Comparison of ENCODE assay signal across 11 cellular contexts in genomic region chr5:80871541-80871961, GRCh38.
DNase-seq lines count a peak whose midpoint lies in the region; ATAC-seq, FAIRE-seq and TF ChIP-seq lines count a peak whose summit lies in the region.
"Had no signal": no experiment of that assay in that cellular context is flagged by ENCODE, and none has a peak within 500 bp of the region (broad histone marks: within the 10 kb centered on the region; RNA-seq: fewer than 3 reads in every experiment).

No MANE protein-coding gene starts in this region.

- H3K4me3 ChIP-seq in K562 = no peak overlapping the region
- no peak overlapping the region for H3K4me3 ChIP-seq in retinal pigment epithelial cell (ENCODE audit: low read length)
- H3K4me3 ChIP-seq: esophagus squamous epithelium had no signal

- no peaks in the 10 kb centered on the region for H3K27me3 ChIP-seq in K562 (ENCODE audit: control insufficient read depth in 2 of 2, insufficient read depth in 2 of 2, low read length in 2 of 2)
- H3K27me3 ChIP-seq: esophagus squamous epithelium had no signal

- no peak overlapping the region for H3K9ac ChIP-seq in K562 (ENCODE audit: insufficient read depth in 1 of 2, low read depth in 2 of 2, low read length in 2 of 2)

- POLR2A ChIA-PET in K562 (lab: Yijun Ruan, JAX) = interaction anchor here (0.9 to 1.2 kb wide), 2 partner anchors 10 to 17 kb away, joined by 3 read pairs; no protein-coding TSS in a partner anchor

- intact Hi-C loops in K562 (cut with micrococcal nuclease) = no loop called here

- H3K4me2 ChIP-seq in K562 (ENCODE audit: insufficient read depth, low read length) = no peak overlapping the region

- no peaks in the 10 kb centered on the region for H3K9me3 ChIP-seq in K562 (replicated peaks; ENCODE audit: control insufficient read depth, insufficient read depth, low read depth, low read length)
- H3K9me3 ChIP-seq: esophagus squamous epithelium had no signal

- FAIRE-seq in K562 (lab: Jason Lieb, UNC) = peak; percentile 46

- DNase-seq in ELR (ENCODE audit: low read depth) = peak; percentile 86
- DNase-seq in NCI-H460 (ENCODE audit: extremely low read depth, low read depth) = peak; percentile 34
- DNase-seq in K562 (ENCODE audit: extremely low read depth in 1 of 4, low spot score in 3 of 4) = peak in 2 of 4 experiments; percentile 11 to 19
- peak; percentile 10 for DNase-seq in retinal pigment epithelial cell (ENCODE audit: low read depth)
- DNase-seq in NK-92 treated with Interleukin-12 subunit alpha and Interleukin-12 subunit beta, amount 100 ng/mL, for 24 hours (lab: John Stamatoyannopoulos, UW) = no peak
- no peak for DNase-seq in OCI-M1 (lab: John Stamatoyannopoulos, UW)
- no peak for DNase-seq in foreskin melanocyte
- no peak for DNase-seq in cerebellar cortex (ENCODE audit: low spot score)
- DNase-seq: esophagus squamous epithelium, MV-4-11, RPMI8226 had no signal

- in situ Hi-C loops in K562 (cut with MboI) = no loop called here

- no peak overlapping the region for H3K27ac ChIP-seq in K562 (ENCODE audit: extremely low read depth, low read depth, low read length)
- H3K27ac ChIP-seq: esophagus squamous epithelium had no signal

- CTCF ChIA-PET in K562 (lab: Yijun Ruan, JAX; ENCODE audit: low intra/inter-chr PET ratio) = no interaction called here

- no peaks in the 10 kb centered on the region for H3K79me2 ChIP-seq in K562 (ENCODE audit: control insufficient read depth, insufficient read depth, low read length)

- peak; percentile 64 for ATAC-seq in K562

- H3K36me3 ChIP-seq in K562 (ENCODE audit: control insufficient read depth, insufficient read depth, low read length) = peaks cover 18% of the 10 kb centered on the region; the same call in 2 of the 3 replicates

- TF ChIP-seq POLR2A in K562 (conservative IDR thresholded peaks at IDR 0.05) = no peak

- BruUV-seq in K562 (replicated peaks; lab: Mats Ljungman, UMichigan) = no TSS peak

- TF ChIP-seq RAD21 in K562 (CRISPR knock-in tag; conservative IDR thresholded peaks at IDR 0.05 in 1 of 2, IDR thresholded peaks at IDR 0.05 in 1 of 2) = no peak

- H2AFZ ChIP-seq in K562 (ENCODE audit: low read depth, low read length) = no peak overlapping the region

- TF ChIP-seq EP300 in K562 (IDR thresholded peaks at IDR 0.05; ENCODE audit: low read length) = no peak

- WGBS in K562 (ENCODE audit: insufficient coverage, low coverage, missing lambda C conversion rate) = 38% methylated on average over 4 of the region's 4 CpGs

- H4K20me1 ChIP-seq in K562 (replicated peaks; ENCODE audit: control insufficient read depth, insufficient read depth, low read length) = no peaks in the 10 kb centered on the region

- TF ChIP-seq CTCF in K562 (IDR thresholded peaks at IDR 0.05 in 2 of 3, conservative IDR thresholded peaks at IDR 0.05 in 1 of 3; ENCODE audit: insufficient read depth in 2 of 3, low read depth in 1 of 3, low read length in 3 of 3) (no peak), retinal pigment epithelial cell (conservative IDR thresholded peaks at IDR 0.05; ENCODE audit: low read depth, low read length) (no peak)

- no peaks in the 10 kb centered on the region for H3K9me1 ChIP-seq in K562 (ENCODE audit: control insufficient read depth, insufficient read depth, low read length)

- H3K4me1 ChIP-seq in K562 (replicated peaks in 1 of 2; ENCODE audit: control insufficient read depth in 2 of 2, insufficient read depth in 2 of 2, low read length in 2 of 2) = peaks cover 0 to 4% of the 10 kb centered on the region in 2 experiments; a peak in 1 of 5 replicates
- H3K4me1 ChIP-seq: esophagus squamous epithelium had no signal

TF ChIP-seq in K562, 482 proteins besides CTCF, POLR2A, EP300 and RAD21:
- peak; percentile 31 for TF ChIP-seq ZFP36 (IDR thresholded peaks at IDR 0.05; ENCODE audit: low read depth, low read length, partially characterized antibody)
- TF ChIP-seq E2F6 (IDR thresholded peaks at IDR 0.05; ENCODE audit: borderline replicate concordance in 1 of 2, extremely low read depth in 1 of 2, insufficient read depth in 1 of 2, insufficient read length in 1 of 2, low read depth in 1 of 2, low read length in 1 of 2, poor library complexity in 1 of 2, severe bottlenecking in 1 of 2) = peak in 1 of 2 experiments; percentile 39
- TF ChIP-seq ADNP (tag; IDR thresholded peaks at IDR 0.05) = no peak
- peak in 2 of 3 experiments; percentile 10 to 60 for TF ChIP-seq YY1 (IDR thresholded peaks at IDR 0.05; ENCODE audit: borderline replicate concordance in 1 of 3, control insufficient read depth in 1 of 3, extremely low read depth in 1 of 3, insufficient read depth in 3 of 3, insufficient read length in 1 of 3, insufficient replicate concordance in 2 of 3, low read depth in 1 of 3, low read length in 2 of 3)
- peak; percentile 50; the same call in 1 of the 2 replicates for TF ChIP-seq EHMT2 (IDR thresholded peaks at IDR 0.05)
- TF ChIP-seq FOSL1 (tag; conservative IDR thresholded peaks at IDR 0.05) = peak; percentile 86
- peak; percentile 41; the same call in 1 of the 2 replicates for TF ChIP-seq BHLHE40 (IDR thresholded peaks at IDR 0.05; ENCODE audit: low read length)
- TF ChIP-seq ATF3 (IDR thresholded peaks at IDR 0.05) = peak; percentile 55
- no peak for TF ChIP-seq ATF3 (CRISPR knock-in tag; conservative IDR thresholded peaks at IDR 0.05)
- TF ChIP-seq ARID3A (IDR thresholded peaks at IDR 0.05; ENCODE audit: borderline replicate concordance, low read depth, low read length) = no peak
- TF ChIP-seq JUND (IDR thresholded peaks at IDR 0.05; ENCODE audit: borderline replicate concordance, low read depth, low read length) = peak; percentile 79; the same call in 1 of the 2 replicates
- TF ChIP-seq JUND (tag; IDR thresholded peaks at IDR 0.05; ENCODE audit: borderline replicate concordance, low read depth, low read length) = peak; percentile 61; the same call in 2 of the 3 replicates
- TF ChIP-seq AFF4 (CRISPR knock-in tag; IDR thresholded peaks at IDR 0.05) = no peak
- 0 out of 2 replicates have a peak, but pooled peaks have one; percentile 24 for TF ChIP-seq JUN (IDR thresholded peaks at IDR 0.05; ENCODE audit: borderline replicate concordance, low read depth, low read length)
- TF ChIP-seq JUN (CRISPR knock-in tag; IDR thresholded peaks at IDR 0.05; ENCODE audit: borderline replicate concordance) = no peak

Comparison
In these comparisons a context has a peak if more than half of its experiments do, and no peak if none do; other contexts are left out.
1. DNase-seq: peak in ELR (single experiment), NCI-H460 (single experiment) and retinal pigment epithelial cell (single experiment); none in NK-92 treated with Interleukin-12 subunit alpha and Interleukin-12 subunit beta, amount 100 ng/mL, for 24 hours (single experiment), OCI-M1 (single experiment), foreskin melanocyte (single experiment) and cerebellar cortex (single experiment).